In genomic region chr6:132456700-132457143, GRCh38 we compare ENCODE assay signal across 11 cellular contexts. TPM values are rescaled to one million over a fixed set of nuclear protein-coding genes. Genes with fewer than 3 reads are reported as not detected.
A peak's percentile ranks its signal among the peaks of the same experiment; 100 is the strongest.
DNase-seq lines count a peak whose midpoint lies in the region; ATAC-seq, FAIRE-seq and TF ChIP-seq lines count a peak whose summit lies in the region.
"Had no signal": no experiment of that assay in that cellular context is flagged by ENCODE, and none has a peak within 500 bp of the region (broad histone marks: within the 10 kb centered on the region; RNA-seq: fewer than 3 reads in every experiment).

No MANE protein-coding gene starts in this region.

- peak; percentile 45 to 62 (median 57); a peak in 5 of 6 replicates for TF ChIP-seq CTCF in GM12878 (IDR thresholded peaks at IDR 0.05 in 2 of 3, conservative IDR thresholded peaks at IDR 0.05 in 1 of 3; ENCODE audit: control insufficient read depth in 2 of 3, extremely low read depth in 1 of 3, insufficient read depth in 1 of 3, low read depth in 3 of 3, low read length in 3 of 3)
- no peak for TF ChIP-seq CTCF in sigmoid colon (IDR thresholded peaks at IDR 0.05)

- FAIRE-seq in GM12878 (lab: Jason Lieb, UNC), result peak; percentile 98
- FAIRE-seq: A204.1, frontal cortex had no signal

- H3K4me3 ChIP-seq in GM12878, result no peak overlapping the region
- no peak overlapping the region for H3K4me3 ChIP-seq in sigmoid colon

- H2AFZ ChIP-seq in GM12878 (ENCODE audit: control insufficient read depth, low read depth, low read length), result no peak overlapping the region

- DNase-seq in NCI-H82 (lab: John Stamatoyannopoulos, UW), result peak; percentile 24
- DNase-seq in NCI-H82 treated with DMSO at 0.1 percent for 48 hours (lab: John Stamatoyannopoulos, UW; ENCODE audit: unreplicated experiment), result no peak
- peak; percentile 90 for DNase-seq in GM12878 (ENCODE audit: low read depth, low spot score)
- DNase-seq in sigmoid colon, result peak; percentile 68
- DNase-seq in glomerular visceral epithelial cell (ENCODE audit: extremely low spot score), result no peak
- no peak for DNase-seq in HuH-7 (ENCODE audit: low spot score)
- DNase-seq in activated CD8-positive, alpha-beta memory T cell treated with anti-CD3 and anti-CD28 coated beads for 24 hours, result no peak

- in situ Hi-C loops in GM12878 (cut with MboI), result no loop called here

- TF ChIP-seq EP300 in GM12878 (IDR thresholded peaks at IDR 0.05; ENCODE audit: borderline replicate concordance in 1 of 2, control insufficient read depth in 1 of 2, low read depth in 2 of 2, low read length in 2 of 2) (peak in 1 of 2 experiments; percentile 66; a peak in 2 of 4 replicates), sigmoid colon (IDR thresholded peaks at IDR 0.05) (no peak)

- ATAC-seq in HG03097 (IDR thresholded peaks at IDR 0.05; ENCODE audit: low FRiP score, unreplicated experiment) (peak; percentile 89), GM12878 (peak; percentile 89)

- H3K79me2 ChIP-seq in GM12878 (ENCODE audit: control insufficient read depth, insufficient read depth, low read length), result no peaks in the 10 kb centered on the region

- H4K20me1 ChIP-seq in GM12878 (ENCODE audit: control insufficient read depth, insufficient read depth), result no peaks in the 10 kb centered on the region

- H3K4me1 ChIP-seq in GM12878 (ENCODE audit: control insufficient read depth, insufficient read depth, low read length) (peaks cover 33% of the 10 kb centered on the region), sigmoid colon (no peaks in the 10 kb centered on the region)

- peaks cover 0 to 24% of the 10 kb centered on the region in 2 experiments; a peak in 3 of 4 replicates for H3K36me3 ChIP-seq in GM12878 (ENCODE audit: control insufficient read depth in 2 of 2, insufficient read depth in 2 of 2, low read length in 1 of 2)
- peaks cover 6 to 65% (median 11%) of the 10 kb centered on the region in 4 donors for H3K36me3 ChIP-seq in sigmoid colon

- intact Hi-C loops in GM12878 (cut with micrococcal nuclease; ENCODE audit: unreplicated experiment), result loop anchor here (1.0 to 5.0 kb wide), 6 partner anchors 10 to 176 kb away; no protein-coding TSS in a partner anchor
- intact Hi-C loops in sigmoid colon (cut with DNase I), result no loop called here

- peak; percentile 84 for TF ChIP-seq RAD21 in GM12878 (IDR thresholded peaks at IDR 0.05; ENCODE audit: insufficient read depth, low read depth, low read length)

- 16% methylated on average over 4 of the region's 4 CpGs for WGBS in GM12878 (ENCODE audit: insufficient coverage, insufficient replicate concordance, low lambda C conversion rate, missing lambda C conversion rate)
- WGBS in sigmoid colon, 2 donors, result 75 to 88% methylated on average over 4 of the region's 4 CpGs

- H3K9me3 ChIP-seq in GM12878 (replicated peaks; ENCODE audit: control insufficient read depth, insufficient read depth, low read length) (no peaks in the 10 kb centered on the region; the same call in 2 of the 3 replicates), sigmoid colon (no peaks in the 10 kb centered on the region)

- CTCF ChIA-PET in GM12878 (lab: Yijun Ruan, JAX), result interaction anchor here (0.9 to 5.2 kb wide), 19 partner anchors 9 to 177 kb away, joined by 3 to 49 read pairs (median 4); no protein-coding TSS in a partner anchor

- H3K4me2 ChIP-seq in GM12878 (ENCODE audit: control insufficient read depth, insufficient read depth), result no peak overlapping the region

- H3K27me3 ChIP-seq in GM12878 (replicated peaks in 1 of 2; ENCODE audit: control insufficient read depth in 2 of 2, insufficient read depth in 2 of 2, low read length in 1 of 2), result no peaks in the 10 kb centered on the region
- no peaks in the 10 kb centered on the region for H3K27me3 ChIP-seq in sigmoid colon

- POLR2A ChIA-PET in GM12878 (lab: Charles Lee), result interaction anchor here (1.6 kb wide), 1 partner anchor 52 kb away, joined by 5 read pairs; no protein-coding TSS in a partner anchor

- TF ChIP-seq POLR2A in GM12878 (IDR thresholded peaks at IDR 0.05; ENCODE audit: low read depth, low read length) (no peak), sigmoid colon (IDR thresholded peaks at IDR 0.05) (no peak)

- H3K27ac ChIP-seq in GM12878 (ENCODE audit: control insufficient read depth, insufficient read depth) (no peak overlapping the region; the same call in 1 of the 2 replicates), sigmoid colon (no peak overlapping the region)

- no TSS peak for BruUV-seq in GM12878 (replicated peaks; lab: Mats Ljungman, UMichigan)

- RAD21 ChIA-PET in GM12878 (lab: Charles Lee; ENCODE audit: unreplicated experiment), result interaction anchor here (0.6 to 1.5 kb wide), 9 partner anchors 18 to 177 kb away, joined by 3 to 12 read pairs (median 5); partner anchors contain the start of gene STX7

- H3K9ac ChIP-seq in GM12878 (ENCODE audit: control insufficient read depth, insufficient read depth, low read length), result no peak overlapping the region

- SMC1A ChIA-PET in GM12878 (lab: Charles Lee; ENCODE audit: uncharacterized antibody, unreplicated experiment), result interaction anchor here (1.0 to 2.5 kb wide), 6 partner anchors 28 to 177 kb away, joined by 3 to 29 read pairs (median 9); no protein-coding TSS in a partner anchor

TF ChIP-seq in GM12878, 131 proteins besides CTCF, POLR2A, EP300 and RAD21 (continues in another document):
- TF ChIP-seq SREBF1 (IDR thresholded peaks at IDR 0.05; ENCODE audit: low read length) (no peak), CREM (IDR thresholded peaks at IDR 0.05; ENCODE audit: low read depth) (peak; percentile 43; the same call in 1 of the 2 replicates), RUNX3 (IDR thresholded peaks at IDR 0.05; ENCODE audit: low read length) (peak; percentile 99), IRF3 (IDR thresholded peaks at IDR 0.05) (no peak), RAD51 (IDR thresholded peaks at IDR 0.05) (peak; percentile 48; the same call in 1 of the 2 replicates), JUNB (IDR thresholded peaks at IDR 0.05) (peak; percentile 18; the same call in 1 of the 2 replicates), BCL11A (IDR thresholded peaks at IDR 0.05; ENCODE audit: low read depth, low read length) (0 out of 2 replicates have a peak, but pooled peaks have one; percentile 44), GATAD2B (conservative IDR thresholded peaks at IDR 0.05; ENCODE audit: low read depth) (peak; percentile 58; the same call in 1 of the 2 replicates)

RNA-seq across cellular contexts. Expression of gene MOXD1, which starts 55.4 kb away (rescaled TPM):
- total RNA-seq in GM12878 (2013; cell fraction: nucleolus; rRNA removed), result 8.6 and 10.6 TPM in 2 replicates
- 0.56 and 0.87 TPM in 2 replicates for total RNA-seq in GM12878 (2014; rRNA removed)
- total RNA-seq in GM12878 (2014; rRNA removed; fragmentation: Illumina TruSeq; extraction: Trizol), result 0.69 and 0.72 TPM in 2 replicates
- total RNA-seq in GM12878 (2021), result 0.87 and 1.3 TPM in 2 replicates
- polyA plus RNA-seq in GM12878 (2011; ENCODE audit: low read depth), result 5.2 TPM
- 2.1 and 2.9 TPM in 2 replicates for polyA plus RNA-seq in GM12878 (2011; rRNA removed)
- polyA plus RNA-seq in GM12878 (2011; cell fraction: cytosol; rRNA removed), result 1.2 and 1.5 TPM in 2 replicates
- 1.1 TPM in 2 replicates for polyA plus RNA-seq in GM12878 (2011; cell fraction: nucleus; rRNA removed)
- 4.6 and 5.1 TPM in 2 replicates for polyA plus RNA-seq in GM12878 (2012)
- 0.73 and 1.2 TPM in 2 replicates for polyA plus RNA-seq in GM12878 (2014; fragmentation: Illumina TruSeq; extraction: Trizol)
- polyA plus RNA-seq in GM12878 (2014; fragmentation: Nextera tagmentation; extraction: Ambion mirVana), result under 1 TPM; 0.03 to 0.27 TPM
- polyA plus RNA-seq in GM12878 (2014; rRNA removed), result 0.65 and 0.88 TPM in 2 replicates
- polyA plus RNA-seq in GM12878 (2016; fragmentation: Nextera tagmentation; extraction: Ambion mirVana), result under 1 TPM; 0.34 to 0.40 TPM
- 0.88 and 2.2 TPM in 2 replicates for polyA minus RNA-seq in GM12878 (2011; rRNA and poly(A)+ RNA removed)
- polyA minus RNA-seq in GM12878 (2011; cell fraction: cytosol; rRNA and poly(A)+ RNA removed), result 0.53 and 0.73 TPM in 2 replicates
- polyA minus RNA-seq in GM12878 (2011; cell fraction: nucleus; rRNA and poly(A)+ RNA removed), result 1.3 and 2.2 TPM in 2 replicates
- total RNA-seq in sigmoid colon, result 10 to 100 TPM in 3 of 4 donors, 1 to 10 TPM in 1; 9.4 to 20.8 (median 11.7) TPM
- polyA plus RNA-seq in sigmoid colon, result 1 to 10 TPM; 1.2 to 6.6 (median 1.6) TPM
- total RNA-seq: T-helper 2 cell treated with Interferon-gamma antibody and Interleukin-4, amounts not matched to agents 100 ng/mL and 5 ng/mL, for 36 hours had no signal

RNA-seq across cellular contexts. Expression of gene STX7, which starts 56.2 kb away (rescaled TPM):
- 94.1 and 97.1 TPM in 2 replicates for total RNA-seq in GM12878 (2013; cell fraction: nucleolus; rRNA removed)
- total RNA-seq in GM12878 (2014; rRNA removed) (28.8 and 33.4 TPM in 2 replicates), GM12878 (2014; rRNA removed; fragmentation: Illumina TruSeq; extraction: Trizol) (44.2 and 50.1 TPM in 2 replicates), GM12878 (2021) (57.9 and 60.8 TPM in 2 replicates), sigmoid colon (10 to 100 TPM; 44.6 to 72.5 (median 55.1) TPM)
- 17.1 TPM for polyA plus RNA-seq in GM12878 (2011; ENCODE audit: low read depth)
- polyA plus RNA-seq in GM12878 (2011; rRNA removed) (75.5 and 95.5 TPM in 2 replicates), GM12878 (2014; fragmentation: Illumina TruSeq; extraction: Trizol) (66.1 and 70.2 TPM in 2 replicates), GM12878 (2014; fragmentation: Nextera tagmentation; extraction: Ambion mirVana) (10 to 100 TPM; 26.5 to 30.7 TPM), GM12878 (2014; rRNA removed) (38.6 and 40.0 TPM in 2 replicates), GM12878 (2016; fragmentation: Nextera tagmentation; extraction: Ambion mirVana) (10 to 100 TPM; 52.5 to 58.1 TPM), sigmoid colon (10 to 100 TPM; 27.1 to 35.8 (median 28.8) TPM)
- polyA plus RNA-seq in GM12878 (2011; cell fraction: cytosol; rRNA removed), result 23.5 and 24.8 TPM in 2 replicates
- polyA plus RNA-seq in GM12878 (2011; cell fraction: nucleus; rRNA removed), result 41.1 and 47.0 TPM in 2 replicates
- 23.6 and 39.4 TPM in 2 replicates for polyA plus RNA-seq in GM12878 (2012)
- polyA minus RNA-seq in GM12878 (2011; rRNA and poly(A)+ RNA removed), result 33.6 and 41.0 TPM in 2 replicates
- polyA minus RNA-seq in GM12878 (2011; cell fraction: cytosol; rRNA and poly(A)+ RNA removed), result 24.6 and 27.8 TPM in 2 replicates
- 60.2 and 102 TPM in 2 replicates for polyA minus RNA-seq in GM12878 (2011; cell fraction: nucleus; rRNA and poly(A)+ RNA removed)

Comparison
In these comparisons a context has a peak if more than half of its experiments do, and no peak if none do; other contexts are left out.
1. DNase-seq: peak in NCI-H82 (single experiment), GM12878 (single experiment) and sigmoid colon (single experiment); none in NCI-H82 treated with DMSO at 0.1 percent for 48 hours (single experiment), glomerular visceral epithelial cell (single experiment), HuH-7 (single experiment) and activated CD8-positive, alpha-beta memory T cell treated with anti-CD3 and anti-CD28 coated beads for 24 hours (single experiment).
2. CTCF ChIP-seq: peak in GM12878 (3 of 3); none in sigmoid colon (0 of 4).